8 cellular contexts compared by ENCODE assay signal in genomic region chr5:32443145-32443540, GRCh38. TPM values are rescaled to one million over a fixed set of nuclear protein-coding genes. Genes with fewer than 3 reads are reported as not detected.
DNase-seq lines count a peak whose midpoint lies in the region; ATAC-seq and TF ChIP-seq lines count a peak whose summit lies in the region.

No MANE protein-coding gene starts in this region.

- H3K36me3 ChIP-seq in PC-9 (ENCODE audit: low read depth) (peaks cover 26% of the 10 kb centered on the region), muscle layer of colon (ENCODE audit: insufficient read depth, low read length) (no peaks in the 10 kb centered on the region), uterus (no peaks in the 10 kb centered on the region)

- H2AFZ ChIP-seq in PC-9 = peak overlapping the region; percentile 77; the same call in 1 of the 2 replicates

- H3K4me1 ChIP-seq in PC-9 (replicated peaks; ENCODE audit: insufficient read depth) (peaks cover 54% of the 10 kb centered on the region), muscle layer of colon (ENCODE audit: insufficient read depth, low read length) (peaks cover 25% of the 10 kb centered on the region), uterus (peaks cover 0 to 13% of the 10 kb centered on the region in 2 donors)

- POLR2A ChIA-PET in activated CD4-positive, alpha-beta T cell treated with anti-CD3 and anti-CD28 coated beads, Interleukin-2, amount 10 ng/mL, durations not matched to agents 7 days and 5 days (lab: Charles Lee) = interaction anchor here (0.6 to 0.7 kb wide), 2 partner anchors 33 to 147 kb away, joined by 3 to 4 read pairs; no protein-coding TSS in a partner anchor
- POLR2A ChIA-PET in PC-9 (lab: Charles Lee; ENCODE audit: unreplicated experiment) = no interaction called here

- H3K4me1 Mint-ChIP-seq in activated CD4-positive, alpha-beta T cell treated with anti-CD3 and anti-CD28 coated beads, Interleukin-2, amount 10 ng/mL, durations not matched to agents 7 days and 5 days = peaks cover 33% of the 10 kb centered on the region

- peak overlapping the region; percentile 89 for H3K4me3 Mint-ChIP-seq in activated CD4-positive, alpha-beta T cell treated with anti-CD3 and anti-CD28 coated beads, Interleukin-2, amount 10 ng/mL, durations not matched to agents 7 days and 5 days

- no peak for DNase-seq in activated CD4-positive, alpha-beta T cell treated with anti-CD3 and anti-CD28 coated beads, Interleukin-2, amount 10 ng/mL, durations not matched to agents 7 days and 5 days
- no peak for DNase-seq in activated CD4-positive, alpha-beta T cell treated with anti-CD3 and anti-CD28 coated beads, Interleukin-2, amount 50 U/mL, for 4 hours
- peak in 1 of 2 experiments; percentile 43 for DNase-seq in PC-9
- peak; percentile 46 for DNase-seq in choroid plexus epithelial cell (ENCODE audit: low read depth)
- DNase-seq in uterus = no peak
- no peak for DNase-seq in cortex of kidney (lab: John Stamatoyannopoulos, UW)

- no peak for TF ChIP-seq POLR2A in uterus (IDR thresholded peaks at IDR 0.05)

- H3K4me3 ChIP-seq in PC-9 (peak overlapping the region; percentile 83), choroid plexus epithelial cell (ENCODE audit: low read depth, low read length) (peak overlapping the region; percentile 85), muscle layer of colon (ENCODE audit: low read depth in 1 of 2, low read length in 2 of 2) (peak overlapping the region; percentile 53 to 88), uterus (peak overlapping the region; percentile 65 to 97)

- peaks cover 61% of the 10 kb centered on the region for H3K79me2 ChIP-seq in PC-9 (ENCODE audit: low read depth)

- H3K27me3 ChIP-seq in PC-9 (ENCODE audit: insufficient read depth, low read depth) = no peaks in the 10 kb centered on the region
- H3K27me3 ChIP-seq in muscle layer of colon (ENCODE audit: control insufficient read depth in 1 of 2, insufficient read depth in 2 of 2, low read length in 2 of 2) = no peaks in the 10 kb centered on the region
- H3K27me3 ChIP-seq in uterus = no peaks in the 10 kb centered on the region

- peaks cover 3% of the 10 kb centered on the region for H3K27me3 Mint-ChIP-seq in activated CD4-positive, alpha-beta T cell treated with anti-CD3 and anti-CD28 coated beads, Interleukin-2, amount 10 ng/mL, durations not matched to agents 7 days and 5 days

- H3K27ac ChIP-seq in PC-9 = peak overlapping the region; percentile 61
- peak overlapping the region; percentile 79 for H3K27ac ChIP-seq in muscle layer of colon (ENCODE audit: low read depth, low read length)
- peak overlapping the region; percentile 89 to 97 for H3K27ac ChIP-seq in uterus

- H3F3A ChIP-seq in PC-9 (ENCODE audit: insufficient read depth, low read depth) = peaks cover 16% of the 10 kb centered on the region; the same call in 1 of the 2 replicates

- H3K9ac ChIP-seq in muscle layer of colon (ENCODE audit: low read length) = peak overlapping the region; percentile 41

- CTCF ChIA-PET in activated CD4-positive, alpha-beta T cell treated with anti-CD3 and anti-CD28 coated beads, Interleukin-2, amount 10 ng/mL, durations not matched to agents 7 days and 5 days (lab: Charles Lee) = no interaction called here
- CTCF ChIA-PET in PC-9 (lab: Charles Lee) = interaction anchor here (0.6 to 0.7 kb wide), 2 partner anchors 37 to 147 kb away, joined by 3 to 4 read pairs; no protein-coding TSS in a partner anchor

- H3K9me3 Mint-ChIP-seq in activated CD4-positive, alpha-beta T cell treated with anti-CD3 and anti-CD28 coated beads, Interleukin-2, amount 10 ng/mL, durations not matched to agents 7 days and 5 days = peaks cover 3% of the 10 kb centered on the region

- BruUV-seq in PC-9 (replicated peaks; lab: Mats Ljungman, UMichigan) = TSS peak; percentile 43

- no peak for TF ChIP-seq CTCF in PC-9 (conservative IDR thresholded peaks at IDR 0.05)
- no peak for TF ChIP-seq CTCF in choroid plexus epithelial cell (conservative IDR thresholded peaks at IDR 0.05; ENCODE audit: low read depth, low read length)
- no peak for TF ChIP-seq CTCF in uterus (IDR thresholded peaks at IDR 0.05)

- H3K4me2 ChIP-seq in PC-9 = peak overlapping the region; percentile 94

- H3K27ac Mint-ChIP-seq in activated CD4-positive, alpha-beta T cell treated with anti-CD3 and anti-CD28 coated beads, Interleukin-2, amount 10 ng/mL, durations not matched to agents 7 days and 5 days = peak overlapping the region; percentile 93

- intact Hi-C loops in PC-9 (cut with micrococcal nuclease; ENCODE audit: unreplicated experiment) = loop anchor here (5.0 to 10.0 kb wide), 2 partner anchors 266 to 342 kb away; no protein-coding TSS in a partner anchor
- intact Hi-C loops in uterus (cut with DNase I; ENCODE audit: low total_unique reads) = no loop called here

- H4K20me1 ChIP-seq in PC-9 (ENCODE audit: insufficient read depth) = peaks cover 48% of the 10 kb centered on the region

- H3K9me3 ChIP-seq in PC-9 (ENCODE audit: insufficient read depth, low read depth) = no peaks in the 10 kb centered on the region
- no peaks in the 10 kb centered on the region for H3K9me3 ChIP-seq in muscle layer of colon (ENCODE audit: low read length)
- H3K9me3 ChIP-seq in uterus = no peaks in the 10 kb centered on the region

- ATAC-seq in HG02588 (IDR thresholded peaks at IDR 0.05; ENCODE audit: unreplicated experiment) = peak; percentile 28

- no peaks in the 10 kb centered on the region for H3K9me2 ChIP-seq in PC-9 (ENCODE audit: insufficient read depth)

- peaks cover 24% of the 10 kb centered on the region for H3K36me3 Mint-ChIP-seq in activated CD4-positive, alpha-beta T cell treated with anti-CD3 and anti-CD28 coated beads, Interleukin-2, amount 10 ng/mL, durations not matched to agents 7 days and 5 days (ENCODE audit: low read depth)

RNA-seq across cellular contexts. Expression of gene ZFR, which starts 1.4 kb away (rescaled TPM):
- 10 to 100 TPM; 46.6 to 52.1 TPM for total RNA-seq in activated CD4-positive, alpha-beta T cell treated with anti-CD3 and anti-CD28 coated beads, Interleukin-2, amount 10 ng/mL, durations not matched to agents 7 days and 5 days
- total RNA-seq in PC-9 (2021) = 51.8 and 69.2 TPM in 2 replicates
- total RNA-seq in uterus = 100 to 1,000 TPM in 1 of 4 donors, 10 to 100 TPM in 3; 54.1 to 108 (median 72.5) TPM
